ENCODE assay signal across 9 cellular contexts in genomic region chr19:43901395-43902390, GRCh38. TPM values are rescaled to one million over a fixed set of nuclear protein-coding genes. Genes with fewer than 3 reads are reported as not detected.
DNase-seq lines count a peak whose midpoint lies in the region; ATAC-seq, FAIRE-seq and TF ChIP-seq lines count a peak whose summit lies in the region.
"Had no signal": no experiment of that assay in that cellular context is flagged by ENCODE, and none has a peak within 500 bp of the region (broad histone marks: within the 10 kb centered on the region; RNA-seq: fewer than 3 reads in every experiment).

No MANE protein-coding gene starts in this region.

- peak; percentile 93 for FAIRE-seq in H1 (lab: Jason Lieb, UNC)

- H3K79me2 ChIP-seq in H1 (ENCODE audit: control insufficient read depth in 1 of 2, insufficient read depth in 2 of 2, low read length in 2 of 2), result no peaks in the 10 kb centered on the region

- TF ChIP-seq CTCF in CD8-positive, alpha-beta T cell (IDR thresholded peaks at IDR 0.05), result no peak
- TF ChIP-seq CTCF in H1 (IDR thresholded peaks at IDR 0.05; ENCODE audit: control extremely low read depth in 1 of 3, insufficient read depth in 1 of 3, low read depth in 1 of 3, low read length in 3 of 3) (no peak), lung (IDR thresholded peaks at IDR 0.05; ENCODE audit: control extremely low read depth, extremely low read depth) (no peak)

- H3K4me3 ChIP-seq in CD8-positive, alpha-beta T cell (ENCODE audit: low read depth, low read length), result peak overlapping the region; percentile 78
- H3K4me3 ChIP-seq in H1 (ENCODE audit: extremely low read depth in 1 of 4, insufficient read depth in 2 of 4, low read depth in 3 of 4, low read length in 4 of 4) (peak overlapping the region; percentile 78 to 81 (median 79)), lung (peak overlapping the region; percentile 83)

- no peak overlapping the region for H2BK120ac ChIP-seq in H1 (replicated peaks; ENCODE audit: low read depth, low read length)

- H3K9me3 Mint-ChIP-seq in CD8-positive, alpha-beta T cell, result peaks cover 63% of the 10 kb centered on the region

- peak overlapping the region; percentile 96 for H4K91ac ChIP-seq in H1 (replicated peaks; ENCODE audit: insufficient read length, low read length)

- CTCF ChIA-PET in CD8-positive, alpha-beta T cell (lab: Charles Lee), result no interaction called here
- CTCF ChIA-PET in H1 (lab: Charles Lee; ENCODE audit: partially characterized antibody), result no interaction called here

- H3K4ac ChIP-seq in H1 (replicated peaks; ENCODE audit: insufficient read length, low read depth, low read length), result peak overlapping the region; percentile 98

- no peak overlapping the region for H3K23ac ChIP-seq in H1 (ENCODE audit: insufficient read length)

- H3K9me3 ChIP-seq in CD8-positive, alpha-beta T cell (ENCODE audit: low read length), result peaks cover 2% of the 10 kb centered on the region
- H3K9me3 ChIP-seq in H1 (ENCODE audit: insufficient read depth in 2 of 2, low read depth in 1 of 2, low read length in 1 of 2) (peaks cover 11 to 27% of the 10 kb centered on the region in 2 experiments), lung (ENCODE audit: control insufficient read depth in 2 of 2, insufficient read depth in 1 of 2, low read length in 1 of 2) (peaks cover 0 to 26% of the 10 kb centered on the region in 2 donors)

- H3K27me3 Mint-ChIP-seq in CD8-positive, alpha-beta T cell (ENCODE audit: low read depth), result no peaks in the 10 kb centered on the region

- no peak for TF ChIP-seq RAD21 in H1 (IDR thresholded peaks at IDR 0.05 in 1 of 2, conservative IDR thresholded peaks at IDR 0.05 in 1 of 2; ENCODE audit: low read depth in 2 of 2, low read length in 2 of 2)

- peak; percentile 31 to 79 (median 56) for DNase-seq in CD8-positive, alpha-beta T cell
- DNase-seq in NCI-H2227 treated with DMSO at 0.1 percent for 48 hours (lab: John Stamatoyannopoulos, UW), result peak; percentile 74
- peak; percentile 20 to 37 for DNase-seq in activated CD8-positive, alpha-beta memory T cell treated with anti-CD3 and anti-CD28 coated beads for 4 hours (ENCODE audit: low read depth in 2 of 2)
- peak; percentile 33 to 88 for DNase-seq in H1 (ENCODE audit: low read depth in 1 of 2, low spot score in 2 of 2)
- peak; percentile 81 for DNase-seq in lung (ENCODE audit: low spot score)
- peak; percentile 62 to 69 for DNase-seq in stimulated activated CD4-positive, alpha-beta T cell treated with anti-CD3 and anti-CD28 coated beads, Interleukin-4, amount 100 ng/mL, for 4 hours

- H3K36me3 Mint-ChIP-seq in CD8-positive, alpha-beta T cell, result peaks cover 66% of the 10 kb centered on the region

- peak overlapping the region in 3 of 4 experiments; percentile 2 to 75 (median 4); a peak in 3 of 7 replicates for H3K9ac ChIP-seq in H1 (replicated peaks in 1 of 4; ENCODE audit: extremely low read depth in 1 of 4, low read depth in 3 of 4, low read length in 3 of 4)
- H3K9ac ChIP-seq: KMS-11 had no signal

- peak overlapping the region; percentile 91 for H3K4me3 Mint-ChIP-seq in CD8-positive, alpha-beta T cell

- H2AK5ac ChIP-seq in H1 (ENCODE audit: low read depth, low read length), result no peak overlapping the region

- peak; percentile 94 for ATAC-seq in CD8-positive, alpha-beta T cell
- ATAC-seq in GM21786 (IDR thresholded peaks at IDR 0.05; ENCODE audit: unreplicated experiment) (peak; percentile 74), lung (ENCODE audit: insufficient read depth, low FRiP score) (peak; percentile 98), GM21825 (IDR thresholded peaks at IDR 0.05; ENCODE audit: unreplicated experiment) (no peak)

- H3K36me3 ChIP-seq in CD8-positive, alpha-beta T cell (ENCODE audit: insufficient read depth, low read length), result no peaks in the 10 kb centered on the region
- H3K36me3 ChIP-seq in H1 (ENCODE audit: control insufficient read depth in 2 of 4, insufficient read depth in 4 of 4, low read length in 3 of 4) (no peaks in the 10 kb centered on the region), lung (ENCODE audit: control insufficient read depth in 2 of 2, insufficient read depth in 2 of 2, low read length in 2 of 2) (peaks cover 0 to 6% of the 10 kb centered on the region in 2 donors)

- intact Hi-C loops in CD8-positive, alpha-beta T cell (cut with DNase I, micrococcal nuclease), result loop anchor here (1.0 to 2.0 kb wide), 3 partner anchors 33 to 75 kb away; partner anchors contain the start of genes ZNF45 (in 2 of the 2) and ZNF283 (in 1 of the 2)

- no peak for TF ChIP-seq POLR2A in H1 (IDR thresholded peaks at IDR 0.05; ENCODE audit: control extremely low read depth in 1 of 2, low read depth in 2 of 2, low read length in 2 of 2)

- no peaks in the 10 kb centered on the region for H3K4me1 ChIP-seq in CD8-positive, alpha-beta T cell (ENCODE audit: insufficient read depth, low read length)
- peaks cover 0 to 5% (median 1%) of the 10 kb centered on the region in 4 experiments; a peak in 2 of 7 replicates for H3K4me1 ChIP-seq in H1 (replicated peaks in 1 of 4; ENCODE audit: control insufficient read depth in 3 of 4, insufficient read depth in 4 of 4, low read length in 3 of 4)
- H3K4me1 ChIP-seq in lung (ENCODE audit: control insufficient read depth in 2 of 2, insufficient read depth in 2 of 2, low read length in 2 of 2), result peaks cover 0 to 8% of the 10 kb centered on the region in 2 donors

- peak overlapping the region; percentile 91 for H4K8ac ChIP-seq in H1 (ENCODE audit: extremely low read depth, insufficient read depth, low read length)

- no peaks in the 10 kb centered on the region for H3K79me1 ChIP-seq in H1 (ENCODE audit: low read depth, low read length)

- H2BK20ac ChIP-seq in H1 (ENCODE audit: low read length), result no peak overlapping the region

- peak overlapping the region; percentile 68 for H4K5ac ChIP-seq in H1 (ENCODE audit: insufficient read length, low read depth, low read length)

- no peak overlapping the region for H3K27ac ChIP-seq in CD8-positive, alpha-beta T cell (ENCODE audit: low read depth, low read length)
- H3K27ac ChIP-seq in H1 (ENCODE audit: low read depth, low read length) (no peak overlapping the region), lung (ENCODE audit: low read depth in 1 of 2, low read length in 1 of 2) (peak overlapping the region; percentile 45 to 73)
- H3K27ac ChIP-seq: KMS-11 had no signal

- H2BK5ac ChIP-seq in H1 (ENCODE audit: low read depth, low read length), result peak overlapping the region; percentile 62; the same call in 1 of the 2 replicates

- 0 out of 2 replicates have a peak overlapping the region, but pooled peaks have one; percentile 82 for H2BK15ac ChIP-seq in H1 (ENCODE audit: low read length)

- WGBS in H1 (ENCODE audit: extremely low coverage in 1 of 2, insufficient coverage in 1 of 2, insufficient read length in 1 of 2, insufficient replicate concordance in 2 of 2, low coverage in 1 of 2, low lambda C conversion rate in 2 of 2, missing lambda C conversion rate in 1 of 2), 2 experiments, result 32% methylated on average over 39 of the region's 39 CpGs; no CpG with 5 or more reads in 1 of the 2 experiments
- WGBS in lung, 2 donors, result 16 to 17% methylated on average over 39 of the region's 39 CpGs

- no peaks in the 10 kb centered on the region for H4K20me1 ChIP-seq in H1 (replicated peaks in 1 of 2; ENCODE audit: control insufficient read depth in 1 of 2, insufficient read depth in 2 of 2, low read length in 2 of 2)

- H3K56ac ChIP-seq in H1 (replicated peaks; ENCODE audit: insufficient read length, low read depth, low read length), result no peak overlapping the region

- H2BK12ac ChIP-seq in H1 (ENCODE audit: low read depth, low read length), result peak overlapping the region; percentile 82; the same call in 1 of the 2 replicates

- peaks cover 6% of the 10 kb centered on the region for H3K23me2 ChIP-seq in H1 (ENCODE audit: low read depth, low read length)

- H3K27ac Mint-ChIP-seq in CD8-positive, alpha-beta T cell, result peak overlapping the region; percentile 82

- no peak overlapping the region for H3K14ac ChIP-seq in H1 (ENCODE audit: insufficient read length)

- H3K18ac ChIP-seq in H1 (ENCODE audit: extremely low read depth, low read length), result peak overlapping the region; percentile 95

- H3K4me1 Mint-ChIP-seq in CD8-positive, alpha-beta T cell (ENCODE audit: low read depth), result peaks cover 26% of the 10 kb centered on the region

- H2AFZ ChIP-seq in H1 (ENCODE audit: low read length), result peak overlapping the region; percentile 100

- TF ChIP-seq EP300 in H1 (IDR thresholded peaks at IDR 0.05; ENCODE audit: borderline replicate concordance in 1 of 2, low read depth in 2 of 2, low read length in 2 of 2), result no peak

- POLR2A ChIA-PET in CD8-positive, alpha-beta T cell (lab: Charles Lee), result interaction anchor here (1.3 kb wide), 1 partner anchor 13 kb away, joined by 4 read pairs; no protein-coding TSS in a partner anchor
- POLR2A ChIA-PET in H1 (lab: Charles Lee; ENCODE audit: partially characterized antibody), result interaction anchor here (0.7 to 1.8 kb wide), 4 partner anchors 33 to 75 kb away, joined by 3 to 5 read pairs (median 4); partner anchors contain the start of genes ZNF221, ZNF283 and ZNF45

- H3K4me2 ChIP-seq in H1 (ENCODE audit: insufficient read depth in 1 of 2, low read depth in 2 of 2, low read length in 2 of 2), result peak overlapping the region; percentile 93 to 100
- H3K4me2 ChIP-seq: KMS-11 had no signal

- no peaks in the 10 kb centered on the region for H3K27me3 ChIP-seq in CD8-positive, alpha-beta T cell (ENCODE audit: insufficient read depth, low read length)
- peaks cover 0 to 5% (median 2%) of the 10 kb centered on the region in 4 experiments; a peak in 4 of 7 replicates for H3K27me3 ChIP-seq in H1 (replicated peaks in 1 of 4; ENCODE audit: control insufficient read depth in 3 of 4, extremely low read depth in 1 of 4, insufficient read depth in 3 of 4, low read length in 3 of 4)
- no peaks in the 10 kb centered on the region for H3K27me3 ChIP-seq in lung (ENCODE audit: control insufficient read depth, insufficient read depth)

RNA-seq across cellular contexts. Expression of gene ZNF404, which starts 17.9 kb away (rescaled TPM):
- total RNA-seq in CD8-positive, alpha-beta T cell, result under 1 TPM in 1 of 2 experiments, not detected in 1; 0.16 TPM
- 3.0 and 4.0 TPM in 2 replicates for total RNA-seq in H1 (2021; fragmentation: NEBNext Ultra II Directional; extraction: Animal tissue kit (Norgen Biotek cat#: 25700))
- polyA plus RNA-seq in H1 (2011; rRNA removed) (0.41 and 0.60 TPM in 2 replicates), lung (1 to 10 TPM in 1 of 2 donors, under 1 TPM in 1; 0.80 to 2.9 TPM)
- 1.2 TPM for polyA plus RNA-seq in H1 (2011; cell fraction: cytosol; rRNA removed)
- polyA plus RNA-seq in H1 (2011; cell fraction: nucleus; rRNA removed), result 0.21 TPM
- 1.1 to 2.5 TPM (median 1.6 TPM) in 4 replicates for polyA plus RNA-seq in H1 (2012, experiment 1 of 2)
- polyA plus RNA-seq in H1 (2012, experiment 2 of 2), result 0.39 TPM
- polyA plus RNA-seq in H1 (2013, experiment 1 of 2), result 6.3 TPM
- 7.0 TPM for polyA plus RNA-seq in H1 (2013, experiment 2 of 2)
- polyA minus RNA-seq in H1 (2011; rRNA and poly(A)+ RNA removed), result 0.76 and 1.0 TPM in 2 replicates
- not detected for polyA minus RNA-seq in H1 (2011; cell fraction: cytosol; rRNA and poly(A)+ RNA removed)
- polyA minus RNA-seq in H1 (2011; cell fraction: nucleus; rRNA and poly(A)+ RNA removed), result 2.5 TPM
- 1 to 10 TPM; 1.1 to 2.8 TPM for total RNA-seq in lung

RNA-seq across cellular contexts. Expression of gene ZNF45, which starts 33.4 kb away (rescaled TPM):
- total RNA-seq in CD8-positive, alpha-beta T cell, result 1 to 10 TPM; 6.2 to 7.8 TPM
- total RNA-seq in H1 (2021; fragmentation: NEBNext Ultra II Directional; extraction: Animal tissue kit (Norgen Biotek cat#: 25700)), result 13.1 and 16.2 TPM in 2 replicates
- 4.6 and 4.8 TPM in 2 replicates for polyA plus RNA-seq in H1 (2011; rRNA removed)
- polyA plus RNA-seq in H1 (2011; cell fraction: cytosol; rRNA removed), result 6.3 TPM
- 7.2 TPM for polyA plus RNA-seq in H1 (2011; cell fraction: nucleus; rRNA removed)
- polyA plus RNA-seq in H1 (2012, experiment 1 of 2), result 7.8 to 11.5 TPM (median 9.2 TPM) in 4 replicates
- 0.64 TPM for polyA plus RNA-seq in H1 (2012, experiment 2 of 2)
- polyA plus RNA-seq in H1 (2013, experiment 1 of 2), result 7.2 TPM
- polyA plus RNA-seq in H1 (2013, experiment 2 of 2), result 7.6 TPM
- 16.7 and 20.2 TPM in 2 replicates for polyA minus RNA-seq in H1 (2011; rRNA and poly(A)+ RNA removed)
- 7.6 TPM for polyA minus RNA-seq in H1 (2011; cell fraction: cytosol; rRNA and poly(A)+ RNA removed)
- 15.7 TPM for polyA minus RNA-seq in H1 (2011; cell fraction: nucleus; rRNA and poly(A)+ RNA removed)
- 10 to 100 TPM in 1 of 2 donors, 1 to 10 TPM in 1; 9.9 to 20.6 TPM for total RNA-seq in lung
- polyA plus RNA-seq in lung, result 1 to 10 TPM; 2.8 to 6.2 TPM

RNA-seq across cellular contexts. Expression of gene ZNF221, which starts 49.3 kb away (rescaled TPM):
- total RNA-seq in CD8-positive, alpha-beta T cell, result under 1 TPM; 0.24 to 0.25 TPM
- 8.4 and 8.9 TPM in 2 replicates for total RNA-seq in H1 (2021; fragmentation: NEBNext Ultra II Directional; extraction: Animal tissue kit (Norgen Biotek cat#: 25700))
- polyA plus RNA-seq in H1 (2011; rRNA removed) (0.50 and 0.60 TPM in 2 replicates), lung (under 1 TPM; 0.71 to 0.81 TPM)
- polyA plus RNA-seq in H1 (2011; cell fraction: cytosol; rRNA removed), result 0.71 TPM
- polyA plus RNA-seq in H1 (2011; cell fraction: nucleus; rRNA removed), result 2.9 TPM
- 2.7 to 4.6 TPM (median 3.4 TPM) in 4 replicates for polyA plus RNA-seq in H1 (2012, experiment 1 of 2)
- polyA plus RNA-seq in H1 (2012, experiment 2 of 2), result not detected
- 3.7 TPM for polyA plus RNA-seq in H1 (2013, experiment 1 of 2)
- polyA plus RNA-seq in H1 (2013, experiment 2 of 2), result 3.2 TPM
- polyA minus RNA-seq in H1 (2011; rRNA and poly(A)+ RNA removed), result 5.4 and 8.0 TPM in 2 replicates
- 6.4 TPM for polyA minus RNA-seq in H1 (2011; cell fraction: cytosol; rRNA and poly(A)+ RNA removed)
- 23.9 TPM for polyA minus RNA-seq in H1 (2011; cell fraction: nucleus; rRNA and poly(A)+ RNA removed)
- total RNA-seq in lung, result 10 to 100 TPM in 1 of 2 donors, 1 to 10 TPM in 1; 2.6 to 13.1 TPM

Comparison
In these comparisons a context has a peak if more than half of its experiments do, and no peak if none do; other contexts are left out.
1. DNase-seq: peak in every context shown above with its lines; median percentile 81 in lung; 74 in NCI-H2227 treated with DMSO at 0.1 percent for 48 hours; 66 in stimulated activated CD4-positive, alpha-beta T cell treated with anti-CD3 and anti-CD28 coated beads, Interleukin-4, amount 100 ng/mL, for 4 hours; 60 in H1; 56 in CD8-positive, alpha-beta T cell; 28 in activated CD8-positive, alpha-beta memory T cell treated with anti-CD3 and anti-CD28 coated beads for 4 hours.
2. H3K27ac ChIP-seq: peak in lung (2 of 2); none in CD8-positive, alpha-beta T cell (single experiment) and H1 (single experiment).
3. Peak in every context shown above with its lines, with median percentiles within 50 percentile points of each other: H3K4me3 ChIP-seq.